ENCODE assay signal across 23 cellular contexts in genomic region chr3:141355242-141355641, GRCh38.
"Had no signal": no experiment of that assay in that cellular context is flagged by ENCODE, and none has a peak within 500 bp of the region (broad histone marks: within the 10 kb centered on the region; RNA-seq: fewer than 3 reads in every experiment).

No MANE protein-coding gene starts in this region.

- H3K9me3 Mint-ChIP-seq: activated naive CD4-positive, alpha-beta T cell treated with anti-CD3 and anti-CD28 coated beads, Interleukin-2, amount 50 U/mL, for 24 hours; T-helper 1 cell treated with Interleukin-12 subunit alpha and Interleukin-12 subunit beta and Interleukin-4 antibody, amounts not matched to agents 30 μg/mL and 1 μg/mL, for 36 hours; WTC11 had no signal

- H3K9me3 ChIP-seq: breast epithelium, MG63, Peyer's patch, SJSA1 had no signal

- H3K4me1 ChIP-seq: breast epithelium, Peyer's patch, SJSA1 had no signal

- H3K4me3 Mint-ChIP-seq: activated CD8-positive, alpha-beta T cell treated with anti-CD3 and anti-CD28 coated beads, Interleukin-2, amount 10 ng/mL, durations not matched to agents 7 days and 5 days; activated naive CD4-positive, alpha-beta T cell treated with anti-CD3 and anti-CD28 coated beads, Interleukin-2, amount 50 U/mL, for 24 hours; T-helper 1 cell treated with Interleukin-12 subunit alpha and Interleukin-12 subunit beta and Interleukin-4 antibody, amounts not matched to agents 30 μg/mL and 1 μg/mL, for 36 hours; WTC11 had no signal

- H3K27me3 Mint-ChIP-seq: activated naive CD4-positive, alpha-beta T cell treated with anti-CD3 and anti-CD28 coated beads, Interleukin-2, amount 50 U/mL, for 24 hours had no signal

- H3K36me3 ChIP-seq: breast epithelium, MG63, Peyer's patch, SJSA1 had no signal

- H3K36me3 Mint-ChIP-seq: WTC11 had no signal

- H3K4me1 Mint-ChIP-seq: activated naive CD4-positive, alpha-beta T cell treated with anti-CD3 and anti-CD28 coated beads, Interleukin-2, amount 50 U/mL, for 24 hours; WTC11 had no signal

- H3K27ac ChIP-seq: breast epithelium, Peyer's patch, RWPE1, SJSA1 had no signal

- H3K4me3 ChIP-seq: breast epithelium, MG63, Peyer's patch, SJSA1 had no signal

- H3K27ac Mint-ChIP-seq: activated CD8-positive, alpha-beta T cell treated with anti-CD3 and anti-CD28 coated beads, Interleukin-2, amount 10 ng/mL, durations not matched to agents 7 days and 5 days; activated naive CD4-positive, alpha-beta T cell treated with anti-CD3 and anti-CD28 coated beads, Interleukin-2, amount 50 U/mL, for 24 hours; T-helper 1 cell treated with Interleukin-12 subunit alpha and Interleukin-12 subunit beta and Interleukin-4 antibody, amounts not matched to agents 30 μg/mL and 1 μg/mL, for 36 hours; WTC11 had no signal

- DNase-seq: activated CD4-positive, alpha-beta T cell treated with anti-CD3 and anti-CD28 coated beads for 48 hours; activated CD4-positive, alpha-beta T cell treated with anti-CD3 and anti-CD28 coated beads, Interleukin-2, amount 50 U/mL, for 4 hours; activated CD4-positive, CD25-positive, alpha-beta regulatory T cell treated with anti-CD3 and anti-CD28 coated beads, Interleukin-2, amount 50 U/mL, for 72 hours; activated CD8-positive, alpha-beta memory T cell treated with anti-CD3 and anti-CD28 coated beads, Interleukin-2, amount 50 U/mL, for 48 hours; activated CD8-positive, alpha-beta T cell treated with anti-CD3 and anti-CD28 coated beads, Interleukin-2, amount 10 ng/mL, durations not matched to agents 7 days and 5 days; activated T-cell treated with anti-CD3 and anti-CD28 coated beads, Interleukin-2, amount 50 U/mL, for 1 hour; aorta; caudate nucleus; MG63; MV-4-11; NCI-H1092 treated with DMSO at 0.1 percent for 48 hours; NCI-H1436 treated with DMSO at 0.1 percent for 48 hours; NCI-H187; NCI-H2081; NCI-H510A treated with DMSO at 0.1 percent for 48 hours; Peyer's patch; Right ventricle myocardium superior had no signal

- H3K27me3 ChIP-seq: breast epithelium, MG63, Peyer's patch, SJSA1 had no signal
